9 cellular contexts compared by ENCODE assay signal in genomic region chr14:93954900-93955891, GRCh38. TPM values are rescaled to one million over a fixed set of nuclear protein-coding genes. Genes with fewer than 3 reads are reported as not detected.
DNase-seq lines count a peak whose midpoint lies in the region; ATAC-seq and TF ChIP-seq lines count a peak whose summit lies in the region.
"Had no signal": no experiment of that assay in that cellular context is flagged by ENCODE, and none has a peak within 500 bp of the region (broad histone marks: within the 10 kb centered on the region; RNA-seq: fewer than 3 reads in every experiment).

No MANE protein-coding gene starts in this region.

- no peaks in the 10 kb centered on the region for H3K79me1 ChIP-seq in mesendoderm (ENCODE audit: low read length)

- H3K4me1 ChIP-seq in left lung (peaks cover 7 to 51% of the 10 kb centered on the region in 2 donors), mesendoderm (ENCODE audit: control insufficient read depth, low read depth, low read length) (peaks cover 7% of the 10 kb centered on the region)

- ATAC-seq in GM18867 (IDR thresholded peaks at IDR 0.05; ENCODE audit: unreplicated experiment) (peak; percentile 37), HG02885 (IDR thresholded peaks at IDR 0.05; ENCODE audit: poor library complexity, unreplicated experiment) (peak; percentile 38), left lung (peak; percentile 53)

- WGBS in mesendoderm (ENCODE audit: extremely low coverage, insufficient coverage, low lambda C conversion rate), result no CpG with 5 or more reads among the region's 21 CpGs

- no peaks in the 10 kb centered on the region for H3K27me3 Mint-ChIP-seq in type B pancreatic cell

- no peak overlapping the region for H4K8ac ChIP-seq in mesendoderm (ENCODE audit: low read depth, low read length)

- peaks cover 0 to 7% of the 10 kb centered on the region in 2 donors for H3K27me3 ChIP-seq in left lung
- H3K27me3 ChIP-seq in mesendoderm (ENCODE audit: insufficient read depth, low read length, poor library complexity), result no peaks in the 10 kb centered on the region

- no peak overlapping the region for H2BK120ac ChIP-seq in mesendoderm (ENCODE audit: low read depth, low read length)

- no peaks in the 10 kb centered on the region for H3K79me2 ChIP-seq in mesendoderm (ENCODE audit: control insufficient read depth, insufficient read depth, low read length)

- H3K18ac ChIP-seq in mesendoderm (ENCODE audit: low read length), result no peak overlapping the region

- no peak overlapping the region for H3K56ac ChIP-seq in mesendoderm (ENCODE audit: low read length)

- no peak overlapping the region for H3K4me3 Mint-ChIP-seq in type B pancreatic cell

- H3K27ac ChIP-seq in left lung (peak overlapping the region in 1 of 2 donors; percentile 76), mesendoderm (ENCODE audit: low read depth, low read length) (no peak overlapping the region)

- H3K9ac ChIP-seq in mesendoderm (ENCODE audit: low read length), result no peak overlapping the region

- no peak overlapping the region for H3K23ac ChIP-seq in mesendoderm (ENCODE audit: low read length)

- H3K36me3 ChIP-seq in left lung, result no peaks in the 10 kb centered on the region
- no peaks in the 10 kb centered on the region for H3K36me3 ChIP-seq in mesendoderm (ENCODE audit: control insufficient read depth, insufficient read depth, low read length)

- intact Hi-C loops in left lung (cut with DNase I), result no loop called here

- no peak overlapping the region for H3K4me2 ChIP-seq in mesendoderm (ENCODE audit: low read length)

- TF ChIP-seq CTCF in left lung (IDR thresholded peaks at IDR 0.05) (no peak), type B pancreatic cell (conservative IDR thresholded peaks at IDR 0.05) (no peak)

- H4K5ac ChIP-seq in mesendoderm (ENCODE audit: low read length), result no peak overlapping the region

- no peak overlapping the region for H3K27ac Mint-ChIP-seq in type B pancreatic cell

- peaks cover 16% of the 10 kb centered on the region for H3K4me1 Mint-ChIP-seq in type B pancreatic cell (ENCODE audit: unreplicated experiment)

- no peak overlapping the region for H2BK5ac ChIP-seq in mesendoderm (ENCODE audit: low read length)

- no peak overlapping the region for H3K4ac ChIP-seq in mesendoderm (ENCODE audit: low read depth, low read length)

- H3K9me3 Mint-ChIP-seq in type B pancreatic cell, result no peaks in the 10 kb centered on the region

- H2AK5ac ChIP-seq in mesendoderm (ENCODE audit: low read length), result no peak overlapping the region

- no peak overlapping the region for H2BK15ac ChIP-seq in mesendoderm (replicated peaks; ENCODE audit: low read depth)

- no peaks in the 10 kb centered on the region for H3K9me3 ChIP-seq in left lung

- DNase-seq in T-helper 9 cell (peak; percentile 34), left lung (peak; percentile 53 to 73), iPS-NIHi7 (ENCODE audit: extremely low spot score) (no peak), type B pancreatic cell (ENCODE audit: extremely low spot score, unreplicated experiment) (no peak), mesendoderm (no peak), NCI-H1930 (lab: John Stamatoyannopoulos, UW) (no peak)

- H3K36me3 Mint-ChIP-seq in type B pancreatic cell, result no peaks in the 10 kb centered on the region

- no peak overlapping the region for H3K4me3 ChIP-seq in left lung
- H3K4me3 ChIP-seq in mesendoderm (ENCODE audit: low read length), result no peak overlapping the region

RNA-seq across cellular contexts. Expression of gene ASB2, which starts 21.2 kb away (rescaled TPM):
- total RNA-seq in left lung, result 1 to 10 TPM; 1.4 to 3.2 TPM
- total RNA-seq in type B pancreatic cell (ENCODE audit: low replicate concordance), result 0.21 and 0.60 TPM in 2 replicates
- polyA plus RNA-seq in mesendoderm (2013, experiment 1 of 2), result 0.45 TPM
- polyA plus RNA-seq in mesendoderm (2013, experiment 2 of 2), result 0.41 TPM

RNA-seq across cellular contexts. Expression of gene FAM181A, which starts 28.1 kb away (rescaled TPM):
- 1 to 10 TPM in 1 of 2 donors, not detected in 1; 1.1 TPM for total RNA-seq in left lung
- 1.2 TPM in 1 of 2 replicates, not detected in the other for total RNA-seq in type B pancreatic cell (ENCODE audit: low replicate concordance)
- not detected for polyA plus RNA-seq in mesendoderm (2013, experiment 1 of 2)
- polyA plus RNA-seq in mesendoderm (2013, experiment 2 of 2), result not detected
- total RNA-seq: fibroblast of lung had no signal
- polyA plus RNA-seq: fibroblast of lung had no signal

RNA-seq across cellular contexts. Expression of gene CCDC197, which starts 41.9 kb away (rescaled TPM):
- total RNA-seq in left lung, result not detected
- not detected in 2 replicates for total RNA-seq in type B pancreatic cell (ENCODE audit: low replicate concordance)
- polyA plus RNA-seq in mesendoderm (2013, experiment 1 of 2), result not detected
- polyA plus RNA-seq in mesendoderm (2013, experiment 2 of 2), result not detected
- total RNA-seq: fibroblast of lung had no signal
- polyA plus RNA-seq: fibroblast of lung had no signal

Comparison
In these comparisons a context has a peak if more than half of its experiments do, and no peak if none do; other contexts are left out.
1. DNase-seq: peak in T-helper 9 cell (single experiment) and left lung (2 of 2); none in iPS-NIHi7 (single experiment), type B pancreatic cell (single experiment), mesendoderm (single experiment) and NCI-H1930 (0 of 2).
2. Peak in every context shown above with its lines, with median percentiles within 50 percentile points of each other: ATAC-seq.